14 cellular contexts compared by ENCODE assay signal in the genomic region with DNA sequence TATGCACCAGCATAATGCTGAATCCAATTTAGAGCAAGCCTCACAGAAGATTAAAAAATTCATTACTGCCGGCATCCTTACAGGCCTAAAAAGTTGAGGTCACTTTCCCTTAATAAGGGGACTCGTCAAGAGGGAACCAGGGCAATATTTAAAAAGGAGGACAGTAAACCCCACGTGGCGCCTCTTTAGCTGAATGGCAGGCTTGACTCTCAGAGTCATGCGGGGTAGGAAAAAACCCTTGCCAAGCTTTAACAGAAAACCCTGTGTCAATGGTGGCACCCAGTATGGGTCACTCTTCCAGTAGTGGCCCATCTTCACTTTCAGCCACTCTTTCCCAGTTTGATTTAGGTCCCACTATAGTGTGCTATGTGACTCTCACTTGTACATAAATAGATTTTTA.
DNase-seq lines count a peak whose midpoint lies in the region; TF ChIP-seq lines count a peak whose summit lies in the region.
"Had no signal": no experiment of that assay in that cellular context is flagged by ENCODE, and none has a peak within 500 bp of the region (broad histone marks: within the 10 kb centered on the region; RNA-seq: fewer than 3 reads in every experiment).

No MANE protein-coding gene starts in this region.

- H2BK5ac ChIP-seq in H9 (ENCODE audit: insufficient read length, low read length): no peak overlapping the region

- H3K9me3 ChIP-seq in H9 (ENCODE audit: control insufficient read depth, low read depth, low read length): no peaks in the 10 kb centered on the region
- no peaks in the 10 kb centered on the region for H3K9me3 ChIP-seq in iPS-18a (ENCODE audit: control insufficient read depth, low read depth, low read length)
- no peaks in the 10 kb centered on the region for H3K9me3 ChIP-seq in neural progenitor cell (ENCODE audit: low read depth)
- H3K9me3 ChIP-seq: BLaER1, Caco-2 had no signal

- H3K27me3 Mint-ChIP-seq in H9 (ENCODE audit: low read depth): no peaks in the 10 kb centered on the region
- H3K27me3 Mint-ChIP-seq in brain: peaks cover 5% of the 10 kb centered on the region
- H3K27me3 Mint-ChIP-seq in neural progenitor cell (ENCODE audit: insufficient read depth, low read depth): no peaks in the 10 kb centered on the region

- no peak overlapping the region for H2BK15ac ChIP-seq in H9 (ENCODE audit: low read depth, low read length)

- H4K5ac ChIP-seq in H9 (ENCODE audit: insufficient read length, low read depth, low read length): no peak overlapping the region

- H2AFZ ChIP-seq in H9 (ENCODE audit: low read length): no peak overlapping the region
- no peak overlapping the region for H2AFZ ChIP-seq in neural progenitor cell (replicated peaks)

- H3K9ac ChIP-seq in H9 (ENCODE audit: extremely low read depth, insufficient read length, low read length) (no peak overlapping the region), iPS-18a (ENCODE audit: low read length) (peak overlapping the region; percentile 47), neural progenitor cell (no peak overlapping the region)
- H3K9ac ChIP-seq: BLaER1 had no signal

- no peak for TF ChIP-seq CTCF in H9 (conservative IDR thresholded peaks at IDR 0.05)
- TF ChIP-seq CTCF in brain (conservative IDR thresholded peaks at IDR 0.05): no peak
- no peak for TF ChIP-seq CTCF in neural progenitor cell (IDR thresholded peaks at IDR 0.05)

- DNase-seq in H9 (no peak), neural progenitor cell (ENCODE audit: low spot score) (no peak), H7 (no peak), kidney tubule cell (ENCODE audit: low spot score) (no peak)
- DNase-seq in activated CD4-positive, CD25-positive, alpha-beta regulatory T cell treated with anti-CD3 and anti-CD28 coated beads, Interleukin-2, amount 50 U/mL, for 72 hours: no peak
- DNase-seq: 8988T; AML-193; Caco-2; CD8-positive, alpha-beta memory T cell; DND-41; GDM1 had no signal

- H3K4ac ChIP-seq in H9 (ENCODE audit: low read depth, low read length): no peak overlapping the region

- H3K79me2 ChIP-seq in H9 (ENCODE audit: insufficient read depth, low read length): no peaks in the 10 kb centered on the region
- H3K79me2 ChIP-seq in neural progenitor cell (ENCODE audit: low read depth): peaks cover 46% of the 10 kb centered on the region

- peak overlapping the region; percentile 60 for H3K27ac ChIP-seq in H9 (ENCODE audit: insufficient read length, low read depth, low read length)
- peak overlapping the region; percentile 65 for H3K27ac ChIP-seq in iPS-18a (ENCODE audit: low read length)
- peak overlapping the region; percentile 26 for H3K27ac ChIP-seq in neural progenitor cell
- H3K27ac ChIP-seq: BLaER1 had no signal

- peaks cover 3% of the 10 kb centered on the region for H3K23me2 ChIP-seq in H9 (ENCODE audit: insufficient read length, low read depth, low read length, poor library complexity, severe bottlenecking)

- no peak overlapping the region for H2BK12ac ChIP-seq in H9 (ENCODE audit: insufficient read length, low read depth, low read length)

- no peak overlapping the region for H3K18ac ChIP-seq in H9 (ENCODE audit: insufficient read length, low read depth, low read length)

- H3K4me1 ChIP-seq in H9 (ENCODE audit: insufficient read depth, low read length): peaks cover 8% of the 10 kb centered on the region; the same call in 1 of the 2 replicates
- peaks cover 59% of the 10 kb centered on the region for H3K4me1 ChIP-seq in iPS-18a (ENCODE audit: control insufficient read depth, low read depth, low read length)
- H3K4me1 ChIP-seq in neural progenitor cell: peaks cover 26% of the 10 kb centered on the region

- peaks cover 16% of the 10 kb centered on the region for H3F3A ChIP-seq in neural progenitor cell (ENCODE audit: low read depth)

- no peak overlapping the region for H3K56ac ChIP-seq in H9 (ENCODE audit: insufficient read length, low read depth, low read length)

- H4K8ac ChIP-seq in H9 (replicated peaks; ENCODE audit: insufficient read length, low read depth, low read length): no peak overlapping the region

- no peaks in the 10 kb centered on the region for H3K27me3 ChIP-seq in H9 (ENCODE audit: insufficient read depth, low read length)
- no peaks in the 10 kb centered on the region for H3K27me3 ChIP-seq in iPS-18a (ENCODE audit: control insufficient read depth, insufficient read depth, low read length)
- H3K27me3 ChIP-seq in neural progenitor cell: no peaks in the 10 kb centered on the region
- no peaks in the 10 kb centered on the region for H3K27me3 ChIP-seq in H7 (ENCODE audit: control insufficient read depth, insufficient read depth, low read length)
- H3K27me3 ChIP-seq: BLaER1 had no signal

- WGBS in H9 (ENCODE audit: extremely low coverage, insufficient read length, low lambda C conversion rate): no CpG with 5 or more reads among the region's 5 CpGs

- peak overlapping the region; percentile 57 to 93 (median 86); a peak in 5 of 7 replicates for H3K27ac Mint-ChIP-seq in H9
- H3K27ac Mint-ChIP-seq in brain: peak overlapping the region; percentile 73 to 96 (median 93)
- H3K27ac Mint-ChIP-seq in neural progenitor cell: no peak overlapping the region
- H3K27ac Mint-ChIP-seq: CD8-positive, alpha-beta memory T cell had no signal

- H3K36me3 ChIP-seq in iPS-18a (ENCODE audit: control insufficient read depth, low read depth, low read length) (peaks cover 10% of the 10 kb centered on the region), neural progenitor cell (no peaks in the 10 kb centered on the region), H7 (replicated peaks; ENCODE audit: control insufficient read depth, insufficient read depth, low read length) (peaks cover 1% of the 10 kb centered on the region; the same call in 1 of the 2 replicates)
- H3K36me3 ChIP-seq: BLaER1 had no signal

- H3K4me1 Mint-ChIP-seq in H9 (peaks cover 58 to 66% of the 10 kb centered on the region in 2 experiments), brain (peaks cover 60% of the 10 kb centered on the region), neural progenitor cell (peaks cover 19% of the 10 kb centered on the region)
- H3K4me1 Mint-ChIP-seq: CD8-positive, alpha-beta memory T cell had no signal

- H3K79me1 ChIP-seq in H9 (ENCODE audit: insufficient read depth, low read depth, low read length, poor library complexity, severe bottlenecking): peaks cover 3% of the 10 kb centered on the region

- H3K36me3 Mint-ChIP-seq in H9 (ENCODE audit: insufficient read depth in 1 of 3, low read depth in 3 of 3) (peaks cover 2 to 11% (median 8%) of the 10 kb centered on the region in 3 experiments; a peak in 6 of 7 replicates), brain (peaks cover 34% of the 10 kb centered on the region), neural progenitor cell (peaks cover 13% of the 10 kb centered on the region)
- H3K36me3 Mint-ChIP-seq: CD8-positive, alpha-beta memory T cell had no signal

- H2BK120ac ChIP-seq in H9 (ENCODE audit: low read depth, low read length, poor library complexity, severe bottlenecking): no peak overlapping the region

- no peak overlapping the region for H3K14ac ChIP-seq in H9 (ENCODE audit: insufficient read depth, low read length)

- no peak overlapping the region for H3K23ac ChIP-seq in H9 (ENCODE audit: insufficient read length, low read depth, low read length)

- H4K20me1 ChIP-seq in H9 (ENCODE audit: control insufficient read depth, insufficient read depth, insufficient read length) (no peaks in the 10 kb centered on the region), neural progenitor cell (ENCODE audit: low read depth) (no peaks in the 10 kb centered on the region)
- H4K20me1 ChIP-seq: BLaER1 had no signal

- no peak overlapping the region for H4K91ac ChIP-seq in H9 (ENCODE audit: insufficient read length, low read depth, low read length)

- no peak overlapping the region for H3T11ph ChIP-seq in H9 (ENCODE audit: low read length)

- H2BK20ac ChIP-seq in H9 (ENCODE audit: low read depth, low read length, poor library complexity, severe bottlenecking): no peak overlapping the region

- no peak overlapping the region for H2AK5ac ChIP-seq in H9 (ENCODE audit: insufficient read length, low read length)

- H3K4me2 ChIP-seq in H9 (ENCODE audit: insufficient read depth, insufficient read length, low read length) (peak overlapping the region; percentile 39), neural progenitor cell (peak overlapping the region; percentile 56)
- H3K4me2 ChIP-seq: BLaER1 had no signal

- H3K4me3 Mint-ChIP-seq in H9 (peak overlapping the region; percentile 12 to 71; a peak in 4 of 5 replicates), brain (peak overlapping the region in 4 of 5 experiments; percentile 75 to 89 (median 78)), neural progenitor cell (no peak overlapping the region)
- H3K4me3 Mint-ChIP-seq: CD8-positive, alpha-beta memory T cell had no signal

- H3K9me3 Mint-ChIP-seq in H9: no peaks in the 10 kb centered on the region
- H3K9me3 Mint-ChIP-seq in brain: no peaks in the 10 kb centered on the region
- H3K9me3 Mint-ChIP-seq in neural progenitor cell: no peaks in the 10 kb centered on the region

- H3K4me3 ChIP-seq in iPS-18a (ENCODE audit: low read length) (peak overlapping the region; percentile 39), neural progenitor cell (no peak overlapping the region), H7 (ENCODE audit: insufficient read depth, low read depth, low read length) (no peak overlapping the region)
- H3K4me3 ChIP-seq: BLaER1 had no signal
